ENCODE assay signal across 1 cellular context in the genomic region with DNA sequence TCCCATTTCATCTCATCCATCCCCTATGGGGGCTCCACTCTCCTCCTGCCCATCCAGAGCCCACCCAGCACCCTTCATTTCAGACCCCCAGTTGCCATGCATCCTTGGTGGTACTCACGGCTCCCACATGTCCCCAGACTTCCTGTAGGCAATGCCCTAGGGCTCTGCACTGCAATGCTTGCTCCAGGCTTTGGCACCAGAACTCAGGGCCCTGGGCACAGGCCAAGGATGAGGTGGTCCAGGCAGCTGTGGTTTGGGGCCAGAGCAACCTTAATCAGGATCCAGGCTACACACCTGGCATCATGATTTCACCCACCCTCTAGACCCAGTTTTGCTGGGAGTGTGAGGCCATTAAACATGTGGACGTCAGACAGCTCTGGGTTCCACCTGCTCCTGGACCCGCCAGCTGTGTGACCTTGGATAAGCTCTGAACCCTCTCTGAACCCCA.
TF ChIP-seq lines count a peak whose summit lies in the region.

No MANE protein-coding gene starts in this region.

TF ChIP-seq in K562, 482 proteins besides CTCF, POLR2A, EP300 and RAD21:
- TF ChIP-seq E2F8 (IDR thresholded peaks at IDR 0.05; ENCODE audit: low read depth, partially characterized antibody) (no peak), ZFP36 (IDR thresholded peaks at IDR 0.05; ENCODE audit: low read depth, low read length, partially characterized antibody) (peak; percentile 42)
TF ChIP-seq in K562: peak in this region for 1.
